8 cellular contexts compared by ENCODE assay signal in genomic region chr7:5425507-5426225, GRCh38. TPM values are rescaled to one million over a fixed set of nuclear protein-coding genes. Genes with fewer than 3 reads are reported as not detected.
A peak's percentile ranks its signal among the peaks of the same experiment; 100 is the strongest.
DNase-seq lines count a peak whose midpoint lies in the region; ATAC-seq and TF ChIP-seq lines count a peak whose summit lies in the region.

No MANE protein-coding gene starts in this region.

- H3K9ac ChIP-seq in HUES64 (ENCODE audit: low read depth, low read length) (peak overlapping the region; percentile 94), iPS-20b (ENCODE audit: low read depth, low read length) (peak overlapping the region; percentile 88)

- H3K36me3 ChIP-seq in CD8-positive, alpha-beta memory T cell (ENCODE audit: insufficient read depth, low read length): no peaks in the 10 kb centered on the region
- H3K36me3 ChIP-seq in HUES64 (ENCODE audit: insufficient read depth, low read length): no peaks in the 10 kb centered on the region
- H3K36me3 ChIP-seq in iPS-20b (ENCODE audit: insufficient read depth, low read depth, low read length): no peaks in the 10 kb centered on the region
- no peaks in the 10 kb centered on the region for H3K36me3 ChIP-seq in gastrocnemius medialis

- H3K27me3 ChIP-seq in CD8-positive, alpha-beta memory T cell (ENCODE audit: insufficient read depth, low read length, poor library complexity, severe bottlenecking): peaks cover 72% of the 10 kb centered on the region
- H3K27me3 ChIP-seq in HUES64 (ENCODE audit: insufficient read depth, low read length) (peaks cover 65% of the 10 kb centered on the region), iPS-20b (ENCODE audit: insufficient read depth, low read length) (peaks cover 86% of the 10 kb centered on the region), gastrocnemius medialis (no peaks in the 10 kb centered on the region)

- ATAC-seq in gastrocnemius medialis (peak; percentile 32 to 34), HG02938 (IDR thresholded peaks at IDR 0.05; ENCODE audit: unreplicated experiment) (no peak)

- in situ Hi-C loops in gastrocnemius medialis (cut with MboI; ENCODE audit: low sequenced_read_pairs in 4 of 4): no loop called here

- no peak for DNase-seq in CD8-positive, alpha-beta memory T cell
- DNase-seq in NOMO-1 (lab: John Stamatoyannopoulos, UW; ENCODE audit: unreplicated experiment in 2 of 2) (peak; percentile 46 to 48), MCF 10A (ENCODE audit: unreplicated experiment) (peak; percentile 88), gastrocnemius medialis (peak; percentile 68 to 83), germinal center (ENCODE audit: low spot score) (no peak)

- intact Hi-C loops in MCF 10A (cut with micrococcal nuclease) (no loop called here), gastrocnemius medialis (cut with DNase I; ENCODE audit: low total_unique reads) (loop anchor here (2.0 kb wide), 1 partner anchor 133 kb away; no protein-coding TSS in a partner anchor)

- peaks cover 56 to 64% of the 10 kb centered on the region in 2 donors for H3K27me3 Mint-ChIP-seq in CD8-positive, alpha-beta memory T cell
- no peaks in the 10 kb centered on the region for H3K27me3 Mint-ChIP-seq in MCF 10A (ENCODE audit: insufficient read depth, unreplicated experiment)

- no peaks in the 10 kb centered on the region for H3K9me3 ChIP-seq in CD8-positive, alpha-beta memory T cell (ENCODE audit: low read length)
- no peaks in the 10 kb centered on the region for H3K9me3 ChIP-seq in HUES64 (ENCODE audit: insufficient read depth, low read depth, low read length)
- no peaks in the 10 kb centered on the region for H3K9me3 ChIP-seq in iPS-20b (ENCODE audit: insufficient read depth, low read depth, low read length)
- H3K9me3 ChIP-seq in gastrocnemius medialis: no peaks in the 10 kb centered on the region

- CTCF ChIA-PET in CD8-positive, alpha-beta memory T cell (lab: Charles Lee): interaction anchor here (0.8 to 2.3 kb wide), 4 partner anchors 12 to 185 kb away, joined by 3 to 8 read pairs (median 4); no protein-coding TSS in a partner anchor
- CTCF ChIA-PET in MCF 10A (lab: Yijun Ruan, JAX): interaction anchor here (0.6 to 0.8 kb wide), 3 partner anchors 9 to 60 kb away, joined by 3 to 6 read pairs (median 4); no protein-coding TSS in a partner anchor

- peak overlapping the region in 3 of 8 donors; percentile 14 to 68 (median 44) for H3K27ac Mint-ChIP-seq in CD8-positive, alpha-beta memory T cell
- peak overlapping the region; percentile 94 for H3K27ac Mint-ChIP-seq in MCF 10A (ENCODE audit: low read depth, unreplicated experiment)

- POLR2A ChIA-PET in CD8-positive, alpha-beta memory T cell (lab: Charles Lee): interaction anchor here (1.0 kb wide), 1 partner anchor 29 kb away, joined by 3 read pairs; no protein-coding TSS in a partner anchor
- POLR2A ChIA-PET in MCF 10A (lab: Yijun Ruan, JAX): interaction anchor here (0.5 to 3.1 kb wide), 22 partner anchors 8 to 680 kb away, joined by 3 to 14 read pairs (median 4); no protein-coding TSS in a partner anchor

- H3K9me3 Mint-ChIP-seq in CD8-positive, alpha-beta memory T cell: peaks cover 0 to 5% (median 0%) of the 10 kb centered on the region in 5 donors
- H3K9me3 Mint-ChIP-seq in MCF 10A (ENCODE audit: unreplicated experiment): no peaks in the 10 kb centered on the region

- under 1% methylated on average over 36 of the region's 38 CpGs for WGBS in HUES64

- BruUV-seq in MCF 10A (replicated peaks; lab: Mats Ljungman, UMichigan): no TSS peak

- peaks cover 55% of the 10 kb centered on the region for H3K4me1 ChIP-seq in CD8-positive, alpha-beta memory T cell (ENCODE audit: insufficient read depth, low read length)
- H3K4me1 ChIP-seq in HUES64 (ENCODE audit: insufficient read depth, low read length) (peaks cover 22% of the 10 kb centered on the region), iPS-20b (ENCODE audit: insufficient read depth, low read length) (peaks cover 8% of the 10 kb centered on the region; the same call in 1 of the 2 replicates), gastrocnemius medialis (peaks cover 16 to 24% of the 10 kb centered on the region in 2 donors)

- no peak for TF ChIP-seq CTCF in MCF 10A (IDR thresholded peaks at IDR 0.05; ENCODE audit: unreplicated experiment)
- no peak for TF ChIP-seq CTCF in gastrocnemius medialis (IDR thresholded peaks at IDR 0.05 in 4 of 5, conservative IDR thresholded peaks at IDR 0.05 in 1 of 5)

- peaks cover 35 to 70% (median 49%) of the 10 kb centered on the region in 3 donors for H3K4me1 Mint-ChIP-seq in CD8-positive, alpha-beta memory T cell
- H3K4me1 Mint-ChIP-seq in MCF 10A (ENCODE audit: insufficient read depth, unreplicated experiment): peaks cover 14% of the 10 kb centered on the region

- TF ChIP-seq POLR2A in gastrocnemius medialis (IDR thresholded peaks at IDR 0.05): peak; percentile 81

- no peak overlapping the region for H3K4me3 ChIP-seq in CD8-positive, alpha-beta memory T cell (ENCODE audit: low read length)
- H3K4me3 ChIP-seq in HUES64 (ENCODE audit: low read length): peak overlapping the region; percentile 83
- peak overlapping the region; percentile 87 for H3K4me3 ChIP-seq in iPS-20b (ENCODE audit: low read length)
- peak overlapping the region; percentile 76 to 91 (median 85) for H3K4me3 ChIP-seq in gastrocnemius medialis

- H3K36me3 Mint-ChIP-seq in CD8-positive, alpha-beta memory T cell: no peaks in the 10 kb centered on the region
- H3K36me3 Mint-ChIP-seq in MCF 10A (ENCODE audit: insufficient read depth, unreplicated experiment): peaks cover 18% of the 10 kb centered on the region

- peak overlapping the region in 4 of 7 donors; percentile 29 to 89 (median 56) for H3K4me3 Mint-ChIP-seq in CD8-positive, alpha-beta memory T cell
- peak overlapping the region; percentile 98 for H3K4me3 Mint-ChIP-seq in MCF 10A (ENCODE audit: unreplicated experiment)

- peak overlapping the region; percentile 85 for H3K27ac ChIP-seq in CD8-positive, alpha-beta memory T cell (ENCODE audit: low read depth, low read length)
- peak overlapping the region; percentile 98 for H3K27ac ChIP-seq in HUES64 (ENCODE audit: low read depth, low read length)
- peak overlapping the region; percentile 55 for H3K27ac ChIP-seq in iPS-20b (ENCODE audit: low read length)
- peak overlapping the region; percentile 94 to 100 (median 100) for H3K27ac ChIP-seq in gastrocnemius medialis

RNA-seq across cellular contexts. Expression of gene TNRC18, which starts 2.0 kb away (rescaled TPM):
- 10 to 100 TPM; 44.7 to 47.4 TPM for total RNA-seq in CD8-positive, alpha-beta memory T cell
- polyA plus RNA-seq in CD8-positive, alpha-beta memory T cell: 2.1 TPM
- polyA plus RNA-seq in HUES64 (2013, experiment 1 of 2): 15.9 TPM
- polyA plus RNA-seq in HUES64 (2013, experiment 2 of 2): 20.0 TPM
- total RNA-seq in MCF 10A (2022) (120 and 132 TPM in 2 replicates), gastrocnemius medialis (10 to 100 TPM in 3 of 4 donors, 1 to 10 TPM in 1; 8.7 to 31.2 (median 20.5) TPM)

Comparison
In these comparisons a context has a peak if more than half of its experiments do, and no peak if none do; other contexts are left out.
1. DNase-seq: peak in NOMO-1 (2 of 2), MCF 10A (single experiment) and gastrocnemius medialis (2 of 2); none in CD8-positive, alpha-beta memory T cell (0 of 5) and germinal center (single experiment).
2. Peak in every context shown above with its lines, with median percentiles within 50 percentile points of each other: H3K27ac ChIP-seq.